In genomic region chr14:21385170-21385904, GRCh38 we compare ENCODE assay signal across 9 cellular contexts. TPM values are rescaled to one million over a fixed set of nuclear protein-coding genes. Genes with fewer than 3 reads are reported as not detected.
DNase-seq lines count a peak whose midpoint lies in the region; ATAC-seq, FAIRE-seq and TF ChIP-seq lines count a peak whose summit lies in the region.
"Had no signal": no experiment of that assay in that cellular context is flagged by ENCODE, and none has a peak within 500 bp of the region (broad histone marks: within the 10 kb centered on the region; RNA-seq: fewer than 3 reads in every experiment).

No MANE protein-coding gene starts in this region.

- no peaks in the 10 kb centered on the region for H3K9me2 ChIP-seq in GM23248 (ENCODE audit: insufficient read depth)

- H3F3A ChIP-seq in GM23248 (ENCODE audit: insufficient read depth): peaks cover 29% of the 10 kb centered on the region

- H3K4me1 Mint-ChIP-seq in CD14-positive monocyte (peaks cover 24% of the 10 kb centered on the region), T-cell (peaks cover 31 to 39% (median 35%) of the 10 kb centered on the region in 3 donors)

- H3K9me3 ChIP-seq in GM23248 (ENCODE audit: low read depth) (no peaks in the 10 kb centered on the region), left lung (no peaks in the 10 kb centered on the region), kidney (ENCODE audit: control insufficient read depth in 1 of 2, low read length in 2 of 2) (no peaks in the 10 kb centered on the region)

- TF ChIP-seq CTCF in CD14-positive monocyte (IDR thresholded peaks at IDR 0.05) (no peak), left lung (IDR thresholded peaks at IDR 0.05) (no peak), kidney (IDR thresholded peaks at IDR 0.05; ENCODE audit: borderline replicate concordance, extremely low read depth, insufficient read depth) (no peak)

- no peaks in the 10 kb centered on the region for H3K27me3 ChIP-seq in GM23248 (replicated peaks; ENCODE audit: insufficient read depth)
- H3K27me3 ChIP-seq in left lung: no peaks in the 10 kb centered on the region

- DNase-seq in CD14-positive monocyte (ENCODE audit: low spot score): peak; percentile 52
- no peak for DNase-seq in GM23248
- DNase-seq in T-cell: peak in 1 of 34 experiments; percentile 3
- DNase-seq in left lung: no peak
- no peak for DNase-seq in NCI-H1048 (lab: John Stamatoyannopoulos, UW)
- no peak for DNase-seq in kidney
- DNase-seq in caudate nucleus (lab: John Stamatoyannopoulos, UW): no peak

- H3K27me3 Mint-ChIP-seq in CD14-positive monocyte (ENCODE audit: low read depth in 3 of 3) (peaks cover 0 to 3% (median 0%) of the 10 kb centered on the region in 3 donors), T-cell (no peaks in the 10 kb centered on the region)

- no peaks in the 10 kb centered on the region for H4K20me1 ChIP-seq in GM23248 (ENCODE audit: insufficient read depth)

- in situ Hi-C loops in GM23248 (cut with MboI): no loop called here

- no peak for FAIRE-seq in kidney (lab: Jason Lieb, UNC)
- FAIRE-seq: bronchial epithelial cell had no signal

- intact Hi-C loops in CD14-positive monocyte (cut with micrococcal nuclease): loop anchor here (2.0 to 10.0 kb wide), 2 partner anchors 49 to 117 kb away; partner anchors contain the start of gene HNRNPC (in 1 of the 2)
- intact Hi-C loops in left lung (cut with DNase I): no loop called here
- intact Hi-C loops in kidney (cut with DNase I): no loop called here

- POLR2A ChIA-PET in T-cell (lab: Charles Lee): interaction anchor here in 1 of 2 donors (1.5 kb wide), 1 partner anchor 120 kb away, joined by 7 read pairs; no protein-coding TSS in a partner anchor

- H3K36me3 Mint-ChIP-seq in CD14-positive monocyte (peaks cover 21 to 45% of the 10 kb centered on the region in 2 donors), T-cell (peaks cover 3% of the 10 kb centered on the region)

- H3K4me3 ChIP-seq in GM23248 (peak overlapping the region; percentile 87; the same call in 1 of the 2 replicates), left lung (peak overlapping the region in 1 of 2 donors; percentile 83), kidney (ENCODE audit: low read length in 2 of 2) (peak overlapping the region in 1 of 2 donors; percentile 97)

- H3K9ac ChIP-seq in GM23248: peak overlapping the region; percentile 97
- no peak overlapping the region for H3K9ac ChIP-seq in kidney (ENCODE audit: low read length in 2 of 2)

- H3K79me2 ChIP-seq in GM23248 (ENCODE audit: insufficient read depth): peaks cover 34% of the 10 kb centered on the region

- H3K4me3 Mint-ChIP-seq in CD14-positive monocyte: peak overlapping the region; percentile 100
- H3K4me3 Mint-ChIP-seq in T-cell: peak overlapping the region; percentile 93 to 99 (median 95)

- H3K9me3 Mint-ChIP-seq in CD14-positive monocyte (peaks cover 0 to 2% (median 0%) of the 10 kb centered on the region in 7 donors), T-cell (no peaks in the 10 kb centered on the region)

- peak overlapping the region; percentile 98 for H3K4me2 ChIP-seq in GM23248 (ENCODE audit: unreplicated experiment)

- H3K36me3 ChIP-seq in GM23248 (ENCODE audit: low read depth) (peaks cover 31% of the 10 kb centered on the region), left lung (peaks cover 0 to 51% of the 10 kb centered on the region in 2 donors), kidney (ENCODE audit: control insufficient read depth in 1 of 2, insufficient read depth in 2 of 2, low read length in 2 of 2) (peaks cover 8 to 17% of the 10 kb centered on the region in 2 donors)

- H3K4me1 ChIP-seq in GM23248 (ENCODE audit: insufficient read depth) (peaks cover 29% of the 10 kb centered on the region), left lung (peaks cover 5 to 36% of the 10 kb centered on the region in 2 donors), kidney (ENCODE audit: control insufficient read depth in 1 of 2, insufficient read depth in 1 of 2, low read depth in 1 of 2, low read length in 2 of 2) (peaks cover 0 to 2% of the 10 kb centered on the region in 2 donors)

- peak overlapping the region; percentile 94 for H3K27ac ChIP-seq in GM23248
- peak overlapping the region; percentile 90 to 92 for H3K27ac ChIP-seq in left lung
- no peak overlapping the region for H3K27ac ChIP-seq in kidney (ENCODE audit: low read depth in 2 of 2, low read length in 2 of 2)
- H3K27ac ChIP-seq in caudate nucleus (ENCODE audit: low read depth, low read length): no peak overlapping the region

- 92% methylated on average over 7 of the region's 7 CpGs for WGBS in GM23248 (ENCODE audit: low coverage in 1 of 2, low lambda C conversion rate in 2 of 2, missing lambda C conversion rate in 2 of 2), 2 experiments

- H3K27ac Mint-ChIP-seq in CD14-positive monocyte (peak overlapping the region; percentile 98 to 100 (median 99)), T-cell (peak overlapping the region; percentile 100)

- CTCF ChIA-PET in T-cell (lab: Charles Lee): interaction anchor here (0.5 to 1.6 kb wide), 3 partner anchors 52 to 141 kb away, joined by 3 to 5 read pairs (median 4); partner anchors contain the start of genes CHD8 (in 1 of the 2) and SALL2 (in 1 of the 2)

- ATAC-seq in T-cell (replicated peaks in 1 of 4): no peak
- ATAC-seq in left lung: no peak
- no peak for ATAC-seq in HG02623 (IDR thresholded peaks at IDR 0.05; ENCODE audit: unreplicated experiment)

- H2AFZ ChIP-seq in GM23248: no peak overlapping the region; the same call in 1 of the 2 replicates

RNA-seq across cellular contexts. Expression of gene SUPT16H, which starts 1.5 kb away (rescaled TPM):
- 10 to 100 TPM; 26.6 to 37.3 TPM for polyA plus RNA-seq in CD14-positive monocyte
- total RNA-seq in GM23248 (2014; rRNA removed; shearing (Covaris generic)): 56.9 and 61.7 TPM in 2 replicates
- polyA plus RNA-seq in GM23248 (2016; fragmentation: Nextera tagmentation; extraction: Ambion mirVana): 64.4 and 64.7 TPM in 2 replicates
- 10 to 100 TPM; 51.4 to 76.4 (median 71.6) TPM for total RNA-seq in T-cell
- 10 to 100 TPM; 46.7 to 61.1 TPM for total RNA-seq in left lung
- total RNA-seq in kidney: 58.8 TPM
- polyA plus RNA-seq in kidney (ENCODE audit: insufficient read depth, low read depth, low replicate concordance): 38.1 TPM

Comparison
In these comparisons a context has a peak if more than half of its experiments do, and no peak if none do; other contexts are left out.
1. H3K27ac ChIP-seq: peak in GM23248 (single experiment) and left lung (2 of 2); none in kidney (0 of 2) and caudate nucleus (single experiment).
2. intact Hi-C loops: an anchor here in CD14-positive monocyte (2.0 to 10.0 kb wide); none called in left lung and kidney.